In genomic region chr6:109795994-109796555, GRCh38 we compare ENCODE assay signal across 24 cellular contexts.
DNase-seq lines count a peak whose midpoint lies in the region; ATAC-seq, FAIRE-seq and TF ChIP-seq lines count a peak whose summit lies in the region.
"Had no signal": no experiment of that assay in that cellular context is flagged by ENCODE, and none has a peak within 500 bp of the region (broad histone marks: within the 10 kb centered on the region; RNA-seq: fewer than 3 reads in every experiment).

No MANE protein-coding gene starts in this region.

- H3K36me3 Mint-ChIP-seq in type B pancreatic cell, result peaks cover 6% of the 10 kb centered on the region
- H3K36me3 Mint-ChIP-seq: activated CD8-positive, alpha-beta memory T cell treated with anti-CD3 and anti-CD28 coated beads, Interleukin-2, amount 10 ng/mL, durations not matched to agents 7 days and 5 days had no signal

- no peak overlapping the region for H3K4me3 ChIP-seq in small intestine (ENCODE audit: low read depth in 1 of 2, low read length in 2 of 2)
- H3K4me3 ChIP-seq: body of pancreas, esophagus squamous epithelium, PC-9, smooth muscle cell, tibial artery had no signal

- peaks cover 2% of the 10 kb centered on the region in 2 donors for H3K36me3 ChIP-seq in small intestine (ENCODE audit: control insufficient read depth in 2 of 2, insufficient read depth in 2 of 2, low read length in 2 of 2)

- FAIRE-seq in small intestine (lab: Jason Lieb, UNC), result no peak
- FAIRE-seq: kidney had no signal

- no peak overlapping the region for H3K27ac ChIP-seq in small intestine (ENCODE audit: low read depth in 1 of 2, low read length in 1 of 2)
- H3K27ac ChIP-seq: body of pancreas, tibial artery had no signal

- no peak overlapping the region for H3K4me3 Mint-ChIP-seq in type B pancreatic cell
- H3K4me3 Mint-ChIP-seq: activated CD4-positive, alpha-beta T cell treated with anti-CD3 and anti-CD28 coated beads for 36 hours; activated CD8-positive, alpha-beta memory T cell treated with anti-CD3 and anti-CD28 coated beads, Interleukin-2, amount 10 ng/mL, durations not matched to agents 7 days and 5 days; B cell had no signal

- H3K9me3 Mint-ChIP-seq in type B pancreatic cell, result no peaks in the 10 kb centered on the region

- H3K4me1 Mint-ChIP-seq in type B pancreatic cell (ENCODE audit: unreplicated experiment), result peaks cover 19% of the 10 kb centered on the region

- peak; percentile 25 for ATAC-seq in stimulated activated naive CD8-positive, alpha-beta T cell treated with anti-CD3 and anti-CD28 coated beads, Interleukin-15, Interleukin-2, amounts not matched to agents 100 U/mL and 50 U/mL, for 24 hours
- ATAC-seq in Right ventricle myocardium inferior, result no peak
- ATAC-seq: activated CD4-positive, alpha-beta T cell treated with anti-CD3 and anti-CD28 coated beads for 36 hours; activated CD8-positive, alpha-beta memory T cell treated with anti-CD3 and anti-CD28 coated beads, Interleukin-2, amount 10 ng/mL, durations not matched to agents 7 days and 5 days; body of pancreas had no signal

- H3K9me3 ChIP-seq in small intestine (ENCODE audit: control insufficient read depth, low read depth), result no peaks in the 10 kb centered on the region
- H3K9me3 ChIP-seq: body of pancreas, esophagus squamous epithelium, tibial artery had no signal

- no peak overlapping the region for H3K27ac Mint-ChIP-seq in type B pancreatic cell
- H3K27ac Mint-ChIP-seq: activated CD4-positive, alpha-beta T cell treated with anti-CD3 and anti-CD28 coated beads for 36 hours; activated CD8-positive, alpha-beta memory T cell treated with anti-CD3 and anti-CD28 coated beads, Interleukin-2, amount 10 ng/mL, durations not matched to agents 7 days and 5 days; B cell had no signal

- TF ChIP-seq CTCF in GM10266 (IDR thresholded peaks at IDR 0.05; ENCODE audit: control insufficient read depth, insufficient read depth, low read depth, missing control alignments), result no peak
- no peak for TF ChIP-seq CTCF in type B pancreatic cell (conservative IDR thresholded peaks at IDR 0.05)

- intact Hi-C loops in Right ventricle myocardium inferior (cut with DNase I), result no loop called here

- 76 to 92% (median 85%) methylated on average over 4 of the region's 4 CpGs for WGBS in small intestine, 3 donors

- peak; percentile 25 for DNase-seq in GM10266 (ENCODE audit: extremely low spot score)
- DNase-seq in M059J (ENCODE audit: low read depth), result peak; percentile 16
- peak; percentile 58 to 71 for DNase-seq in dermis microvascular lymphatic vessel endothelial cell (ENCODE audit: low read depth in 2 of 2)
- no peak for DNase-seq in stimulated activated naive CD8-positive, alpha-beta T cell treated with anti-CD3 and anti-CD28 coated beads, Interleukin-15, Interleukin-2, amounts not matched to agents 100 U/mL and 50 U/mL, for 24 hours
- DNase-seq in Right ventricle myocardium inferior (ENCODE audit: missing footprints), result no peak
- no peak for DNase-seq in small intestine
- DNase-seq in type B pancreatic cell (ENCODE audit: extremely low spot score, unreplicated experiment), result no peak
- DNase-seq: activated CD4-positive, alpha-beta T cell treated with anti-CD3 and anti-CD28 coated beads for 36 hours; activated CD8-positive, alpha-beta memory T cell treated with anti-CD3 and anti-CD28 coated beads, Interleukin-2, amount 10 ng/mL, durations not matched to agents 7 days and 5 days; activated naive CD4-positive, alpha-beta T cell treated with anti-CD3 and anti-CD28 coated beads, Interleukin-2, amount 50 U/mL, for 16 hours; body of pancreas; DMS79 treated with DMSO at 0.1 percent for 48 hours; esophagus squamous epithelium; Karpas-422; kidney; mammary epithelial cell; NCI-H187; NCI-H2227 treated with DMSO at 0.1 percent for 48 hours; PC-9; stimulated activated CD4-positive, alpha-beta T cell treated with anti-CD3 and anti-CD28 coated beads, Interleukin-4, amount 100 ng/mL, for 1 hour; stimulated activated naive CD4-positive, alpha-beta T cell treated with Interleukin-2 at 50 U/mL for 16 hours; tibial artery had no signal

- no peaks in the 10 kb centered on the region for H3K27me3 Mint-ChIP-seq in type B pancreatic cell
- H3K27me3 Mint-ChIP-seq: activated CD4-positive, alpha-beta T cell treated with anti-CD3 and anti-CD28 coated beads for 36 hours; activated CD8-positive, alpha-beta memory T cell treated with anti-CD3 and anti-CD28 coated beads, Interleukin-2, amount 10 ng/mL, durations not matched to agents 7 days and 5 days; B cell had no signal

- H3K4me1 ChIP-seq in small intestine (ENCODE audit: control insufficient read depth in 2 of 2, insufficient read depth in 1 of 2, low read depth in 1 of 2, low read length in 1 of 2), result peaks cover 0 to 7% of the 10 kb centered on the region in 2 donors

- no peaks in the 10 kb centered on the region for H3K27me3 ChIP-seq in small intestine (ENCODE audit: control insufficient read depth in 2 of 2, insufficient read depth in 2 of 2, low read length in 2 of 2)
- H3K27me3 ChIP-seq: body of pancreas, esophagus squamous epithelium, tibial artery had no signal

Comparison
In these comparisons a context has a peak if more than half of its experiments do, and no peak if none do; other contexts are left out.
1. DNase-seq: peak in GM10266 (single experiment), M059J (single experiment) and dermis microvascular lymphatic vessel endothelial cell (2 of 2); none in stimulated activated naive CD8-positive, alpha-beta T cell treated with anti-CD3 and anti-CD28 coated beads, Interleukin-15, Interleukin-2, amounts not matched to agents 100 U/mL and 50 U/mL, for 24 hours (single experiment), Right ventricle myocardium inferior (single experiment), small intestine (single experiment) and type B pancreatic cell (single experiment).